Comparison of ENCODE assay signal across 18 cellular contexts in the genomic region with DNA sequence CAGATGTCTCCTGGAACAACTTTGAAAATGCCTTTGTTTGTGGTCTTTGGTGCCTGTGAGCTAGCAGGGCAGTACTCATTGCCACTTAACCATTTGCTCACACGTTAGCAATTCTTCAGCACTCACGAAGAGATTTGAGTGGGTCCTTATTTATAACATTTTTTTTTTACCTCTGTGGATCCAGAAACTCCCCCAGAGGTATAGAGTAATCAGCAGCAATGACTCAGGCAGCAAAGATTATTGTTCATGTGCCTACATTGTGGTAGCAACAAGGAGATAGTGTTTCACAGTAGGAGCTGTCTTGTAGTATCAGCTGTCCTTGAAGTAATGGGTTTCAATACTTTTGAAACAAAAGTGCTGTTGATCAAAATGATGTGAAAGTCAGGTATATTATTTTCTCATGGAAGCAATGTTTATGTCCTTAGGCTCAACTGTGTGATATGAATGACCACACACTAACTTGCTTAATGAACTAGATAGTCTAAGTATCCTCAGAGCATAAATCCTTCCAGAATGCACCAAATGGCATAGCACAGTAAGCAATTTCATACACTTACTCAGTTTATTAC.
A peak's percentile ranks its signal among the peaks of the same experiment; 100 is the strongest.
DNase-seq lines count a peak whose midpoint lies in the region; ATAC-seq, FAIRE-seq and TF ChIP-seq lines count a peak whose summit lies in the region.
"Had no signal": no experiment of that assay in that cellular context is flagged by ENCODE, and none has a peak within 500 bp of the region (broad histone marks: within the 10 kb centered on the region; RNA-seq: fewer than 3 reads in every experiment).

No MANE protein-coding gene starts in this region.

- no peaks in the 10 kb centered on the region for H4K20me1 ChIP-seq in GM12878 (ENCODE audit: control insufficient read depth, insufficient read depth)

- TF ChIP-seq POLR2A in GM12878 (IDR thresholded peaks at IDR 0.05; ENCODE audit: low read depth, low read length) (no peak), uterus (IDR thresholded peaks at IDR 0.05) (no peak)

- POLR2A ChIA-PET in GM12878 (lab: Charles Lee), result interaction anchor here (1.1 to 2.6 kb wide), 3 partner anchors 10 to 137 kb away, joined by 3 to 9 read pairs (median 4); no protein-coding TSS in a partner anchor

- H3K9me3 ChIP-seq in HUES48 (ENCODE audit: control insufficient read depth, insufficient read depth, low read length), result no peaks in the 10 kb centered on the region
- H3K9me3 ChIP-seq in GM12878 (replicated peaks; ENCODE audit: control insufficient read depth, insufficient read depth, low read length), result no peaks in the 10 kb centered on the region
- H3K9me3 ChIP-seq in T-helper 17 cell (ENCODE audit: control insufficient read depth, low read length, poor library complexity, severe bottlenecking), result no peaks in the 10 kb centered on the region
- no peaks in the 10 kb centered on the region for H3K9me3 ChIP-seq in uterus
- H3K9me3 ChIP-seq: ovary, upper lobe of right lung had no signal

- no peak for FAIRE-seq in GM12878 (lab: Jason Lieb, UNC)
- FAIRE-seq: GM19239 had no signal

- in situ Hi-C loops in GM12878 (cut with MboI), result no loop called here

- RAD21 ChIA-PET in GM12878 (lab: Charles Lee; ENCODE audit: unreplicated experiment), result interaction anchor here (0.6 to 3.9 kb wide), 11 partner anchors 12 to 146 kb away, joined by 3 to 25 read pairs (median 4); no protein-coding TSS in a partner anchor

- no peak overlapping the region for H3K4me2 ChIP-seq in GM12878 (ENCODE audit: control insufficient read depth, insufficient read depth)

- intact Hi-C loops in GM12878 (cut with micrococcal nuclease; ENCODE audit: unreplicated experiment), result no loop called here
- intact Hi-C loops in uterus (cut with DNase I; ENCODE audit: low total_unique reads), result no loop called here

- TF ChIP-seq CTCF in GM12878 (IDR thresholded peaks at IDR 0.05 in 2 of 3, conservative IDR thresholded peaks at IDR 0.05 in 1 of 3; ENCODE audit: control insufficient read depth in 2 of 3, extremely low read depth in 1 of 3, insufficient read depth in 1 of 3, low read depth in 3 of 3, low read length in 3 of 3), result no peak
- no peak for TF ChIP-seq CTCF in kidney epithelial cell (IDR thresholded peaks at IDR 0.05; ENCODE audit: insufficient read depth, low read length, poor library complexity, severe bottlenecking)
- TF ChIP-seq CTCF in uterus (IDR thresholded peaks at IDR 0.05), result no peak

- no peaks in the 10 kb centered on the region for H3K4me1 Mint-ChIP-seq in T-helper 17 cell
- H3K4me1 Mint-ChIP-seq: T-cell had no signal

- DNase-seq in AG08395 (ENCODE audit: low spot score), result peak; percentile 20
- no peak for DNase-seq in GM12878 (ENCODE audit: low read depth, low spot score)
- peak; percentile 48 for DNase-seq in kidney epithelial cell (ENCODE audit: low read depth)
- no peak for DNase-seq in stimulated activated naive CD4-positive, alpha-beta T cell (lab: John Stamatoyannopoulos, UW)
- DNase-seq in T-helper 17 cell, result no peak
- no peak for DNase-seq in stimulated activated CD4-positive, alpha-beta T cell treated with anti-CD3 and anti-CD28 coated beads, Interleukin-1b, Interleukin-23, amount 100 ng/mL, for 48 hours
- DNase-seq in uterus, result no peak
- DNase-seq: DMS79; GOT3; MV-4-11; ovary; stimulated activated CD8-positive, alpha-beta memory T cell treated with anti-CD3 and anti-CD28 coated beads, Interleukin-4, amount 100 ng/mL, for 48 hours; T-cell; upper lobe of right lung had no signal

- no peaks in the 10 kb centered on the region for H3K79me2 ChIP-seq in GM12878 (ENCODE audit: control insufficient read depth, insufficient read depth, low read length)

- peaks cover 14% of the 10 kb centered on the region for H3K27me3 Mint-ChIP-seq in T-helper 17 cell

- TF ChIP-seq RAD21 in GM12878 (IDR thresholded peaks at IDR 0.05; ENCODE audit: insufficient read depth, low read depth, low read length), result no peak

- H3K27ac ChIP-seq in HUES48 (ENCODE audit: low read depth, low read length) (peak overlapping the region; percentile 15), GM12878 (ENCODE audit: control insufficient read depth, insufficient read depth) (no peak overlapping the region), uterus (no peak overlapping the region)
- H3K27ac ChIP-seq: HL-60, ovary, upper lobe of right lung had no signal

- H3K27ac Mint-ChIP-seq in T-helper 17 cell, result no peak overlapping the region
- H3K27ac Mint-ChIP-seq: activated T-helper 1 cell treated with anti-CD3 and anti-CD28 coated beads, Interleukin-12 subunit alpha, Interleukin-12 subunit beta, Interleukin-2, Interleukin-4 antibody, amounts not matched to agents 30 ng/mL and 10 ng/mL and 1 ng/mL, durations not matched to agents 14 hours and 24 hours and 36 hours; T-cell had no signal

- CTCF ChIA-PET in GM12878 (lab: Yijun Ruan, JAX), result interaction anchor here (0.6 to 2.0 kb wide), 4 partner anchors 16 to 61 kb away, joined by 3 to 15 read pairs (median 6); no protein-coding TSS in a partner anchor

- H3K4me1 ChIP-seq in HUES48 (ENCODE audit: control insufficient read depth, insufficient read depth, low read length) (peaks cover 28% of the 10 kb centered on the region), GM12878 (ENCODE audit: control insufficient read depth, insufficient read depth, low read length) (no peaks in the 10 kb centered on the region), uterus (no peaks in the 10 kb centered on the region)
- H3K4me1 ChIP-seq: upper lobe of right lung had no signal

- no peak overlapping the region for H2AFZ ChIP-seq in GM12878 (ENCODE audit: control insufficient read depth, low read depth, low read length)

- TF ChIP-seq EP300 in GM12878 (IDR thresholded peaks at IDR 0.05; ENCODE audit: borderline replicate concordance in 1 of 2, control insufficient read depth in 1 of 2, low read depth in 2 of 2, low read length in 2 of 2), result no peak

- no peaks in the 10 kb centered on the region for H3K36me3 Mint-ChIP-seq in T-helper 17 cell (ENCODE audit: low read depth)
- H3K36me3 Mint-ChIP-seq: T-cell had no signal

- WGBS in GM12878 (ENCODE audit: insufficient coverage, insufficient replicate concordance, low lambda C conversion rate, missing lambda C conversion rate), result 2% methylated on average over 2 of the region's 2 CpGs

- H3K4me3 ChIP-seq in HUES48 (ENCODE audit: low read depth, low read length) (no peak overlapping the region), GM12878 (no peak overlapping the region), kidney epithelial cell (ENCODE audit: low read depth, low read length) (no peak overlapping the region), uterus (no peak overlapping the region)
- H3K4me3 ChIP-seq: ovary, upper lobe of right lung had no signal

- no peak overlapping the region for H3K9ac ChIP-seq in HUES48 (ENCODE audit: low read depth, low read length)
- no peak overlapping the region for H3K9ac ChIP-seq in GM12878 (ENCODE audit: control insufficient read depth, insufficient read depth, low read length)

- H3K36me3 ChIP-seq in HUES48 (ENCODE audit: control insufficient read depth, insufficient read depth, low read length) (no peaks in the 10 kb centered on the region), GM12878 (ENCODE audit: control insufficient read depth in 2 of 2, insufficient read depth in 2 of 2, low read length in 1 of 2) (no peaks in the 10 kb centered on the region), kidney epithelial cell (ENCODE audit: control insufficient read depth, insufficient read depth, low read length) (no peaks in the 10 kb centered on the region), uterus (no peaks in the 10 kb centered on the region)
- H3K36me3 ChIP-seq: ovary, upper lobe of right lung had no signal

- ATAC-seq in GM12878 (peak; percentile 45), T-helper 17 cell (no peak)
- ATAC-seq: T-cell, upper lobe of right lung had no signal

- no TSS peak for BruUV-seq in GM12878 (replicated peaks; lab: Mats Ljungman, UMichigan)

- no peak overlapping the region for H3K4me3 Mint-ChIP-seq in T-helper 17 cell
- H3K4me3 Mint-ChIP-seq: activated T-helper 1 cell treated with anti-CD3 and anti-CD28 coated beads, Interleukin-12 subunit alpha, Interleukin-12 subunit beta, Interleukin-2, Interleukin-4 antibody, amounts not matched to agents 30 ng/mL and 10 ng/mL and 1 ng/mL, durations not matched to agents 14 hours and 24 hours and 36 hours; T-cell had no signal

- H3K27me3 ChIP-seq in HUES48 (ENCODE audit: control insufficient read depth, insufficient read depth, low read length), result no peaks in the 10 kb centered on the region
- no peaks in the 10 kb centered on the region for H3K27me3 ChIP-seq in GM12878 (replicated peaks in 1 of 2; ENCODE audit: control insufficient read depth in 2 of 2, insufficient read depth in 2 of 2, low read length in 1 of 2)
- no peaks in the 10 kb centered on the region for H3K27me3 ChIP-seq in kidney epithelial cell (ENCODE audit: control insufficient read depth, insufficient read depth, low read length)
- no peaks in the 10 kb centered on the region for H3K27me3 ChIP-seq in uterus
- H3K27me3 ChIP-seq: ovary, upper lobe of right lung had no signal

- SMC1A ChIA-PET in GM12878 (lab: Charles Lee; ENCODE audit: uncharacterized antibody, unreplicated experiment), result interaction anchor here (0.9 to 5.9 kb wide), 25 partner anchors 12 to 135 kb away, joined by 3 to 61 read pairs (median 5); no protein-coding TSS in a partner anchor

TF ChIP-seq in GM12878, 131 proteins besides CTCF, POLR2A, EP300 and RAD21 (continues in another document):
- TF ChIP-seq SMAD1 (IDR thresholded peaks at IDR 0.05; ENCODE audit: low read depth, partially characterized antibody), result no peak

Comparison
In these comparisons a context has a peak if more than half of its experiments do, and no peak if none do; other contexts are left out.
1. DNase-seq: peak in AG08395 (single experiment) and kidney epithelial cell (single experiment); none in GM12878 (single experiment), stimulated activated naive CD4-positive, alpha-beta T cell (0 of 6), T-helper 17 cell (0 of 3), stimulated activated CD4-positive, alpha-beta T cell treated with anti-CD3 and anti-CD28 coated beads, Interleukin-1b, Interleukin-23, amount 100 ng/mL, for 48 hours (single experiment) and uterus (0 of 2).